ENCODE assay signal across 1 cellular context in genomic region chr20:33821270-33821836, GRCh38.
A peak's percentile ranks its signal among the peaks of the same experiment; 100 is the strongest.
TF ChIP-seq lines count a peak whose summit lies in the region.

No MANE protein-coding gene starts in this region.

TF ChIP-seq in K562, 482 proteins besides CTCF, POLR2A, EP300 and RAD21 (continued from another document):
- no peak for TF ChIP-seq MITF (IDR thresholded peaks at IDR 0.05)
- TF ChIP-seq TEAD4 (IDR thresholded peaks at IDR 0.05; ENCODE audit: low read length), result 0 out of 2 replicates have a peak, but pooled peaks have one; percentile 20
- no peak for TF ChIP-seq TEAD4 (CRISPR knock-in tag; IDR thresholded peaks at IDR 0.05; ENCODE audit: borderline replicate concordance)
- TF ChIP-seq OTX1 (CRISPR knock-in tag; IDR thresholded peaks at IDR 0.05), result no peak
- TF ChIP-seq, protein P1, sequence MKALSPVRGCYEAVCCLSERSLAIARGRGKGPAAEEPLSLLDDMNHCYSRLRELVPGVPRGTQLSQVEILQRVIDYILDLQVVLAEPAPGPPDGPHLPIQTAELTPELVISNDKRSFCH (CRISPR knock-in tag; IDR thresholded peaks at IDR 0.05), result no peak
- TF ChIP-seq, protein P1 (tag; IDR thresholded peaks at IDR 0.05), result peak; percentile 73
- TF ChIP-seq ZKSCAN3 (CRISPR knock-in tag; IDR thresholded peaks at IDR 0.05), result no peak
- TF ChIP-seq PKNOX1 (IDR thresholded peaks at IDR 0.05), result peak; percentile 72
- TF ChIP-seq GABPA (tag; conservative IDR thresholded peaks at IDR 0.05; ENCODE audit: low read depth), result no peak
- TF ChIP-seq, protein P2, sequence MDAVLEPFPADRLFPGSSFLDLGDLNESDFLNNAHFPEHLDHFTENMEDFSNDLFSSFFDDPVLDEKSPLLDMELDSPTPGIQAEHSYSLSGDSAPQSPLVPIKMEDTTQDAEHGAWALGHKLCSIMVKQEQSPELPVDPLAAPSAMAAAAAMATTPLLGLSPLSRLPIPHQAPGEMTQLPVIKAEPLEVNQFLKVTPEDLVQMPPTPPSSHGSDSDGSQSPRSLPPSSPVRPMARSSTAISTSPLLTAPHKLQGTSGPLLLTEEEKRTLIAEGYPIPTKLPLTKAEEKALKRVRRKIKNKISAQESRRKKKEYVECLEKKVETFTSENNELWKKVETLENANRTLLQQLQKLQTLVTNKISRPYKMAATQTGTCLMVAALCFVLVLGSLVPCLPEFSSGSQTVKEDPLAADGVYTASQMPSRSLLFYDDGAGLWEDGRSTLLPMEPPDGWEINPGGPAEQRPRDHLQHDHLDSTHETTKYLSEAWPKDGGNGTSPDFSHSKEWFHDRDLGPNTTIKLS (IDR thresholded peaks at IDR 0.05; ENCODE audit: borderline replicate concordance, low read depth), result no peak
- no peak for TF ChIP-seq CCAR2 (IDR thresholded peaks at IDR 0.05; ENCODE audit: low read depth, low read length)
- no peak for TF ChIP-seq NFIX (CRISPR knock-in tag; IDR thresholded peaks at IDR 0.05; ENCODE audit: low read depth)
- TF ChIP-seq TAF7 (tag; IDR thresholded peaks at IDR 0.05), result no peak
- peak; percentile 61 for TF ChIP-seq CBFA2T3 (IDR thresholded peaks at IDR 0.05)
- TF ChIP-seq GTF2A2 (tag; IDR thresholded peaks at IDR 0.05), result no peak
- no peak for TF ChIP-seq KLF6 (CRISPR knock-in tag; IDR thresholded peaks at IDR 0.05; ENCODE audit: borderline replicate concordance)
- TF ChIP-seq ARID1B (IDR thresholded peaks at IDR 0.05), result peak; percentile 47
- TF ChIP-seq, protein P3, sequence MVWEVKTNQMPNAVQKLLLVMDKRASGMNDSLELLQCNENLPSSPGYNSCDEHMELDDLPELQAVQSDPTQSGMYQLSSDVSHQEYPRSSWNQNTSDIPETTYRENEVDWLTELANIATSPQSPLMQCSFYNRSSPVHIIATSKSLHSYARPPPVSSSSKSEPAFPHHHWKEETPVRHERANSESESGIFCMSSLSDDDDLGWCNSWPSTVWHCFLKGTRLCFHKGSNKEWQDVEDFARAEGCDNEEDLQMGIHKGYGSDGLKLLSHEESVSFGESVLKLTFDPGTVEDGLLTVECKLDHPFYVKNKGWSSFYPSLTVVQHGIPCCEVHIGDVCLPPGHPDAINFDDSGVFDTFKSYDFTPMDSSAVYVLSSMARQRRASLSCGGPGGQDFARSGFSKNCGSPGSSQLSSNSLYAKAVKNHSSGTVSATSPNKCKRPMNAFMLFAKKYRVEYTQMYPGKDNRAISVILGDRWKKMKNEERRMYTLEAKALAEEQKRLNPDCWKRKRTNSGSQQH (CRISPR knock-in tag; IDR thresholded peaks at IDR 0.05), result no peak
- TF ChIP-seq HDAC6 (IDR thresholded peaks at IDR 0.05; ENCODE audit: low read depth, low read length), result no peak
- no peak for TF ChIP-seq SMARCA4 (IDR thresholded peaks at IDR 0.05)
- TF ChIP-seq, protein P4, sequence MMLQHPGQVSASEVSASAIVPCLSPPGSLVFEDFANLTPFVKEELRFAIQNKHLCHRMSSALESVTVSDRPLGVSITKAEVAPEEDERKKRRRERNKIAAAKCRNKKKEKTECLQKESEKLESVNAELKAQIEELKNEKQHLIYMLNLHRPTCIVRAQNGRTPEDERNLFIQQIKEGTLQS (IDR thresholded peaks at IDR 0.05), result peak; percentile 52
- TF ChIP-seq, protein P4 (CRISPR knock-in tag; conservative IDR thresholded peaks at IDR 0.05), result no peak
- no peak for TF ChIP-seq TAF15 (IDR thresholded peaks at IDR 0.05; ENCODE audit: low read depth, low read length)
- TF ChIP-seq, protein P5, sequence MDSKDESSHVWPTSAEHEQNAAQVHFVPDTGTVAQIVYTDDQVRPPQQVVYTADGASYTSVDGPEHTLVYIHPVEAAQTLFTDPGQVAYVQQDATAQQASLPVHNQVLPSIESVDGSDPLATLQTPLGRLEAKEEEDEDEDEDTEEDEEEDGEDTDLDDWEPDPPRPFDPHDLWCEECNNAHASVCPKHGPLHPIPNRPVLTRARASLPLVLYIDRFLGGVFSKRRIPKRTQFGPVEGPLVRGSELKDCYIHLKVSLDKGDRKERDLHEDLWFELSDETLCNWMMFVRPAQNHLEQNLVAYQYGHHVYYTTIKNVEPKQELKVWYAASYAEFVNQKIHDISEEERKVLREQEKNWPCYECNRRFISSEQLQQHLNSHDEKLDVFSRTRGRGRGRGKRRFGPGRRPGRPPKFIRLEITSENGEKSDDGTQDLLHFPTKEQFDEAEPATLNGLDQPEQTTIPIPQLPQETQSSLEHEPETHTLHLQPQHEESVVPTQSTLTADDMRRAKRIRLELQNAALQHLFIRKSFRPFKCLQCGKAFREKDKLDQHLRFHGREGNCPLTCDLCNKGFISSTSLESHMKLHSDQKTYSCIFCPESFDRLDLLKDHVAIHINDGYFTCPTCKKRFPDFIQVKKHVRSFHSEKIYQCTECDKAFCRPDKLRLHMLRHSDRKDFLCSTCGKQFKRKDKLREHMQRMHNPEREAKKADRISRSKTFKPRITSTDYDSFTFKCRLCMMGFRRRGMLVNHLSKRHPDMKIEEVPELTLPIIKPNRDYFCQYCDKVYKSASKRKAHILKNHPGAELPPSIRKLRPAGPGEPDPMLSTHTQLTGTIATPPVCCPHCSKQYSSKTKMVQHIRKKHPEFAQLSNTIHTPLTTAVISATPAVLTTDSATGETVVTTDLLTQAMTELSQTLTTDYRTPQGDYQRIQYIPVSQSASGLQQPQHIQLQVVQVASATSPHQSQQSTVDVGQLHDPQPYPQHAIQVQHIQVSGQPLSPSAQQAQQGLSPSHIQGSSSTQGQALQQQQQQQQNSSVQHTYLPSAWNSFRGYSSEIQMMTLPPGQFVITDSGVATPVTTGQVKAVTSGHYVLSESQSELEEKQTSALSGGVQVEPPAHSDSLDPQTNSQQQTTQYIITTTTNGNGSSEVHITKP (IDR thresholded peaks at IDR 0.05; ENCODE audit: partially characterized antibody), result peak; percentile 54
- peak; percentile 31; the same call in 1 of the 2 replicates for TF ChIP-seq CBFA2T2 (conservative IDR thresholded peaks at IDR 0.05)
- no peak for TF ChIP-seq GMEB1 (CRISPR knock-in tag; IDR thresholded peaks at IDR 0.05)
- no peak for TF ChIP-seq JUNB (CRISPR knock-in tag; conservative IDR thresholded peaks at IDR 0.05)
- TF ChIP-seq JUND (IDR thresholded peaks at IDR 0.05; ENCODE audit: borderline replicate concordance, low read depth, low read length), result peak; percentile 69
- no peak; the same call in 2 of the 3 replicates for TF ChIP-seq JUND (tag; IDR thresholded peaks at IDR 0.05; ENCODE audit: borderline replicate concordance, low read depth, low read length)
- TF ChIP-seq FOSL1 (tag; conservative IDR thresholded peaks at IDR 0.05), result peak; percentile 65
- no peak for TF ChIP-seq ZNF830 (CRISPR knock-in tag; IDR thresholded peaks at IDR 0.05)
- TF ChIP-seq GATAD2A (IDR thresholded peaks at IDR 0.05), result no peak
